Comparison of ENCODE assay signal across 8 cellular contexts in genomic region chr6:4776493-4776966, GRCh38. TPM values are rescaled to one million over a fixed set of nuclear protein-coding genes. Genes with fewer than 3 reads are reported as not detected.
DNase-seq lines count a peak whose midpoint lies in the region; ATAC-seq and TF ChIP-seq lines count a peak whose summit lies in the region.

No MANE protein-coding gene starts in this region.

- intact Hi-C loops in body of pancreas (cut with DNase I) = no loop called here

- WGBS in body of pancreas, 2 donors = 0% methylated on average over 5 of the region's 77 CpGs; no CpG with 5 or more reads in 1 of the 2 donors

- ATAC-seq in GM21737 (IDR thresholded peaks at IDR 0.05; ENCODE audit: unreplicated experiment) (peak; percentile 20), body of pancreas (peak; percentile 44)

- H3K27ac ChIP-seq in body of pancreas = peak overlapping the region in 3 of 4 donors; percentile 51 to 69 (median 64)

- no peaks in the 10 kb centered on the region for H3K9me3 ChIP-seq in body of pancreas

- H3K4me1 ChIP-seq in body of pancreas = peaks cover 20% of the 10 kb centered on the region

- H3K36me3 ChIP-seq in body of pancreas (replicated peaks in 1 of 2; ENCODE audit: insufficient read depth in 1 of 2, low read depth in 2 of 2) = no peaks in the 10 kb centered on the region

- no peak for TF ChIP-seq CTCF in body of pancreas (IDR thresholded peaks at IDR 0.05)

- DNase-seq in NCI-H1092 treated with DMSO at 0.1 percent for 48 hours (lab: John Stamatoyannopoulos, UW) (peak; percentile 17), NCI-H1092 (lab: John Stamatoyannopoulos, UW) (no peak), NCI-H2227 (lab: John Stamatoyannopoulos, UW; ENCODE audit: unreplicated experiment) (peak; percentile 76), body of pancreas (no peak), left kidney (ENCODE audit: low read depth, low spot score) (peak; percentile 79), NCI-H1694 treated with DMSO at 0.1 percent for 48 hours (lab: John Stamatoyannopoulos, UW) (no peak)
- peak; percentile 45 for DNase-seq in stimulated activated naive CD4-positive, alpha-beta T cell treated with Interleukin-2 at 50 U/mL for 16 hours (lab: John Stamatoyannopoulos, UW)

- peak overlapping the region in 1 of 2 donors; percentile 18 for H3K4me3 ChIP-seq in body of pancreas

- no peaks in the 10 kb centered on the region for H3K27me3 ChIP-seq in body of pancreas

- TF ChIP-seq POLR2A in body of pancreas (IDR thresholded peaks at IDR 0.05) = no peak

RNA-seq across cellular contexts. Expression of gene CDYL, which starts 0.3 kb away (rescaled TPM):
- 1 to 10 TPM; 6.6 to 8.0 TPM for total RNA-seq in body of pancreas

Comparison
In these comparisons a context has a peak if more than half of its experiments do, and no peak if none do; other contexts are left out.
1. DNase-seq: peak in NCI-H1092 treated with DMSO at 0.1 percent for 48 hours (single experiment), NCI-H2227 (single experiment), left kidney (single experiment) and stimulated activated naive CD4-positive, alpha-beta T cell treated with Interleukin-2 at 50 U/mL for 16 hours (single experiment); none in NCI-H1092 (single experiment), body of pancreas (0 of 4) and NCI-H1694 treated with DMSO at 0.1 percent for 48 hours (single experiment).